In the genomic region with DNA sequence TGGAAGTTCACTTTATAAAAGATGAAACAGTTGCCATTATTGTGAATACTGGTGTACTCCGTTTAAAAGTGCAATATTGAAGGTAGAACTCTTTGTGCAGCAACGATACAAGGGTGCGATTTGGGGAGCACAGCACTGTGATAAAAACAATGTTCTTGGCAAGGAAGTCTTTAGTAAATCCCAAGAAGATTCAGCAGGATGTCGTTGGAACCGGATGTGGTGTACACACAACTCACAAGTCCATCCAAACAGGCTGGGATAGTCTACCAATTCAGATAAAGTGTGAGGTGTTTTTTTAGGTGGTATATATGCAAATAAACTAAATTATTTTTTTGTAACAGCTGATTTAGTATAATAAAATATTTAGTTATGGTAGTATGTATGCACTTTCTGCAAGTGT, we compare ENCODE assay signal across 13 cellular contexts.
"Had no signal": no experiment of that assay in that cellular context is flagged by ENCODE, and none has a peak within 500 bp of the region (broad histone marks: within the 10 kb centered on the region; RNA-seq: fewer than 3 reads in every experiment).

No MANE protein-coding gene starts in this region.

- H3K4me3 ChIP-seq: lung, upper lobe of right lung had no signal

- H3K27me3 ChIP-seq: gastroesophageal sphincter, upper lobe of right lung had no signal

- H3K36me3 Mint-ChIP-seq: naive thymus-derived CD4-positive, alpha-beta T cell had no signal

- H3K36me3 ChIP-seq: gastroesophageal sphincter, upper lobe of right lung had no signal

- DNase-seq: activated CD4-positive, alpha-beta T cell treated with anti-CD3 and anti-CD28 coated beads, Interleukin-2, amount 10 ng/mL, durations not matched to agents 7 days and 5 days; activated CD8-positive, alpha-beta memory T cell treated with anti-CD3 and anti-CD28 coated beads for 24 hours; activated naive CD4-positive, alpha-beta T cell treated with anti-CD3 and anti-CD28 coated beads, Interleukin-2, amount 50 U/mL, for 16 hours; activated T-cell treated with anti-CD3 and anti-CD28 coated beads for 4 hours; central memory CD4-positive, alpha-beta T cell; effector memory CD4-positive, alpha-beta T cell; upper lobe of right lung had no signal

- H3K9me3 Mint-ChIP-seq: activated CD4-positive, alpha-beta T cell treated with anti-CD3 and anti-CD28 coated beads, Interleukin-2, amount 10 ng/mL, durations not matched to agents 7 days and 5 days; stimulated activated naive CD8-positive, alpha-beta T cell treated with anti-CD3 and anti-CD28 coated beads, Interleukin-15, Interleukin-2, amounts not matched to agents 100 ng/mL and 50 ng/mL, for 24 hours had no signal

- H3K27ac ChIP-seq: coronary artery, epithelial cell of prostate, upper lobe of right lung had no signal

- H3K9me3 ChIP-seq: gastroesophageal sphincter, upper lobe of right lung had no signal

- H3K4me1 ChIP-seq: upper lobe of right lung had no signal

- H3K27ac Mint-ChIP-seq: activated CD4-positive, alpha-beta T cell treated with anti-CD3 and anti-CD28 coated beads, Interleukin-2, amount 10 ng/mL, durations not matched to agents 7 days and 5 days had no signal
